7 cellular contexts compared by ENCODE assay signal in the genomic region with DNA sequence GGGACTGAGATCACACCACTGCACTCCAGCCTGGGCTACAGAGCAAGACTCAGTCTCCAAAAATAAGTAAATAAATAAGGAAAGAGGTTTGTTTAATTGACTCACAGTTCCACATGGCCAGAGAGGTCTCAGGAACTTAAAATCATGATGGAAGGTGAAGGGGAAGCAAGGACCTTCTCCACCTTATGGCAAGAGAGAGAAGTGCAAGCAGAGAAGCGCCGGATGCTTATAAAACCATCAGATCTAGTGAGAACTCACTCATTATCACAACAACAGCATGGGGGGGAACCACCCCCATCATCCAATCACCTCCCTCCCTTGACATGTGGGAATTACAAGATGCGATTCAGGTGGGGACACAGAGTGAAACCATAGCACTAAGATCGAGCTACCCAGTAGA. TPM values are rescaled to one million over a fixed set of nuclear protein-coding genes. Genes with fewer than 3 reads are reported as not detected.
DNase-seq lines count a peak whose midpoint lies in the region; ATAC-seq, FAIRE-seq and TF ChIP-seq lines count a peak whose summit lies in the region.

No MANE protein-coding gene starts in this region.

- no peaks in the 10 kb centered on the region for H3K36me3 ChIP-seq in small intestine (ENCODE audit: control insufficient read depth in 2 of 2, insufficient read depth in 2 of 2, low read length in 2 of 2)

- no peak overlapping the region for H3K4me3 Mint-ChIP-seq in nephron progenitor cell

- H3K36me3 Mint-ChIP-seq in nephron progenitor cell (ENCODE audit: low read depth): no peaks in the 10 kb centered on the region

- peaks cover 6% of the 10 kb centered on the region for H3K27me3 Mint-ChIP-seq in nephron progenitor cell (ENCODE audit: low read depth, poor library complexity)

- peaks cover 17% of the 10 kb centered on the region for H3K9me3 Mint-ChIP-seq in nephron progenitor cell

- H3K27ac ChIP-seq in small intestine (ENCODE audit: low read depth in 1 of 2, low read length in 1 of 2): no peak overlapping the region

- no peaks in the 10 kb centered on the region for H3K4me1 Mint-ChIP-seq in nephron progenitor cell

- WGBS in small intestine, 3 donors: 94 to 96% (median 94%) methylated on average over 4 of the region's 4 CpGs

- peak; percentile 71 for DNase-seq in SK-MEL-5 (ENCODE audit: low read depth, low spot score)
- DNase-seq in nephron progenitor cell: no peak
- DNase-seq in urothelium cell line (ENCODE audit: low spot score): no peak
- no peak for DNase-seq in small intestine

- peak; percentile 55 for TF ChIP-seq CTCF in nephron progenitor cell (IDR thresholded peaks at IDR 0.05)

- no peak overlapping the region for H3K27ac Mint-ChIP-seq in nephron progenitor cell

- FAIRE-seq in urothelium cell line (lab: Jason Lieb, UNC) (no peak), small intestine (lab: Jason Lieb, UNC) (no peak)

- H3K4me1 ChIP-seq in small intestine (ENCODE audit: control insufficient read depth in 2 of 2, insufficient read depth in 1 of 2, low read depth in 1 of 2, low read length in 1 of 2): no peaks in the 10 kb centered on the region

- no peak overlapping the region for H3K4me3 ChIP-seq in small intestine (ENCODE audit: low read depth in 1 of 2, low read length in 2 of 2)

- no peaks in the 10 kb centered on the region for H3K9me3 ChIP-seq in small intestine (ENCODE audit: control insufficient read depth, low read depth)

- in situ Hi-C loops in SK-MEL-5 (cut with HindIII; ENCODE audit: low pct_unique_long_range_greater_than_20kb, low sequenced_read_pairs): no loop called here

- ATAC-seq in GM18519 (IDR thresholded peaks at IDR 0.05; ENCODE audit: low FRiP score, unreplicated experiment): peak; percentile 94
- peak; percentile 88 for ATAC-seq in HG02852 (IDR thresholded peaks at IDR 0.05; ENCODE audit: unreplicated experiment)
- no peak for ATAC-seq in HG02763 (IDR thresholded peaks at IDR 0.05; ENCODE audit: unreplicated experiment)

- H3K27me3 ChIP-seq in small intestine (ENCODE audit: control insufficient read depth in 2 of 2, insufficient read depth in 2 of 2, low read length in 2 of 2): peaks cover 0 to 2% of the 10 kb centered on the region in 2 donors

RNA-seq across cellular contexts. Expression of a gene that starts 22.8 kb away (rescaled TPM):
- total RNA-seq in SK-MEL-5 (2014; rRNA removed; shearing (Covaris generic)): 14.9 and 18.3 TPM in 2 replicates
- 26.6 and 32.9 TPM in 2 replicates for polyA plus RNA-seq in SK-MEL-5 (2015; cell fraction: cytosol; rRNA removed)
- 62.9 and 67.4 TPM in 2 replicates for polyA plus RNA-seq in SK-MEL-5 (2015; cell fraction: nucleus; rRNA removed)
- 10 to 100 TPM in 1 of 3 donors, 1 to 10 TPM in 2; 3.2 to 55.7 (median 3.6) TPM for polyA plus RNA-seq in small intestine
